Comparison of ENCODE assay signal across 1 cellular context in genomic region chr5:124929000-124929399, GRCh38.
TF ChIP-seq lines count a peak whose summit lies in the region.

No MANE protein-coding gene starts in this region.

TF ChIP-seq in H1, 55 proteins besides CTCF, POLR2A, EP300 and RAD21 (continued from another document):
- no peak for TF ChIP-seq MAX (IDR thresholded peaks at IDR 0.05)
- TF ChIP-seq SIRT6 (IDR thresholded peaks at IDR 0.05; ENCODE audit: low read length) = no peak
- no peak for TF ChIP-seq JUN (IDR thresholded peaks at IDR 0.05; ENCODE audit: low read depth, low read length)
- no peak for TF ChIP-seq SIN3A (conservative IDR thresholded peaks at IDR 0.05 in 1 of 2, IDR thresholded peaks at IDR 0.05 in 1 of 2; ENCODE audit: low read depth in 1 of 2, low read length in 2 of 2)
- TF ChIP-seq TAF7 (optimal IDR thresholded peaks at IDR 0.05; ENCODE audit: borderline replicate concordance, low read depth, low read length) = no peak
- TF ChIP-seq E2F6 (IDR thresholded peaks at IDR 0.05) = no peak
- no peak for TF ChIP-seq CEBPB (IDR thresholded peaks at IDR 0.05; ENCODE audit: low read depth, low read length)
- TF ChIP-seq SRF (IDR thresholded peaks at IDR 0.05; ENCODE audit: low read depth, low read length) = no peak
- no peak for TF ChIP-seq KDM4A (IDR thresholded peaks at IDR 0.05; ENCODE audit: low read depth, low read length, severe bottlenecking)
- no peak for TF ChIP-seq TBP (IDR thresholded peaks at IDR 0.05; ENCODE audit: low read depth, low read length)
- no peak for TF ChIP-seq NRF1 (IDR thresholded peaks at IDR 0.05; ENCODE audit: low read depth, low read length)
- TF ChIP-seq BACH1 (IDR thresholded peaks at IDR 0.05; ENCODE audit: low read length) = no peak
- TF ChIP-seq CBX5 (IDR thresholded peaks at IDR 0.05; ENCODE audit: low read depth, low read length) = no peak
- TF ChIP-seq KDM1A (IDR thresholded peaks at IDR 0.05; ENCODE audit: borderline replicate concordance, low read length) = no peak
- TF ChIP-seq FOSL1 (IDR thresholded peaks at IDR 0.05; ENCODE audit: insufficient read depth, low read depth, low read length) = no peak
- no peak for TF ChIP-seq PHF8 (conservative IDR thresholded peaks at IDR 0.05; ENCODE audit: low read depth, low read length)
- no peak for TF ChIP-seq CBX8 (IDR thresholded peaks at IDR 0.05; ENCODE audit: borderline replicate concordance, low read depth, low read length)
